Comparison of ENCODE assay signal across 1 cellular context in genomic region chr13:39602614-39603366, GRCh38.
TF ChIP-seq lines count a peak whose summit lies in the region.

TSS of gene LHFPL6 (minus strand) at chr13:39603193.

TF ChIP-seq in GM23338, 12 proteins besides CTCF, POLR2A, EP300 and RAD21 (continued from another document):
- TF ChIP-seq ETS1 (IDR thresholded peaks at IDR 0.05) (no peak), ZNF331 (CRISPR knock-in tag; IDR thresholded peaks at IDR 0.05; ENCODE audit: low read depth) (no peak), POLR2AphosphoS5 (IDR thresholded peaks at IDR 0.05; ENCODE audit: low read depth) (no peak)
